ENCODE assay signal across 17 cellular contexts in the genomic region with DNA sequence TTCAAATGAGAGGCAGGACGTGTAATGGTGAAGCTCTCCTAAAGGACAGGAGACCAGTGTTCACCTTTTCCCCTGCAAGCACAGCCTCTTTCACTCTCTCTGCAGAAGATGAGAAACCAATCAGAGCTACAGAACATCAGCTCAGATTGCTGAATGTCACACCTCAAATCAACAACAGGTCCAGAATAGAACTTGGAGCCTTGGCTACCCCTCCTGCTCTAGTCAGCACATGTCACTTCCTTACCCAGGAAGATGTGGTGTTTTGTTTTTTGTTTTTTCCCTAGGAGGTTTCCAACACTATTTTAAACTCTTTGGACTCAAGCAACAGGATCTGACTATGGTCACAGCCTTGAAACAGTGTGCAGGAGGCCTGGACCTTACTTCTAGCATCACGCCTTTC. TPM values are rescaled to one million over a fixed set of nuclear protein-coding genes. Genes with fewer than 3 reads are reported as not detected.
A peak's percentile ranks its signal among the peaks of the same experiment; 100 is the strongest.
DNase-seq lines count a peak whose midpoint lies in the region; ATAC-seq lines count a peak whose summit lies in the region.
"Had no signal": no experiment of that assay in that cellular context is flagged by ENCODE, and none has a peak within 500 bp of the region (broad histone marks: within the 10 kb centered on the region; RNA-seq: fewer than 3 reads in every experiment).

No MANE protein-coding gene starts in this region.

- H3K36me3 ChIP-seq in skeletal muscle tissue (ENCODE audit: control insufficient read depth in 3 of 3, insufficient read depth in 3 of 3, low read length in 3 of 3) = peaks cover 0 to 8% (median 6%) of the 10 kb centered on the region in 3 donors
- H3K36me3 ChIP-seq: neural progenitor cell had no signal

- CTCF ChIA-PET in T-cell (lab: Charles Lee) = interaction anchor here in 1 of 2 donors (0.6 kb wide), 1 partner anchor 163 kb away, joined by 3 read pairs; no protein-coding TSS in a partner anchor

- DNase-seq in T-cell (no peak), left ventricle myocardium superior (no peak), GM19240 (ENCODE audit: insufficient read length, low spot score) (no peak), left lobe of liver (ENCODE audit: low spot score) (no peak)
- no peak for DNase-seq in activated T-helper 1 cell treated with anti-CD3 and anti-CD28 coated beads, Interleukin-12 subunit alpha, Interleukin-12 subunit beta, Interleukin-2, Interleukin-4 antibody, amounts not matched to agents 30 ng/mL and 10 ng/mL and 1 ng/mL, durations not matched to agents 14 hours and 24 hours and 36 hours (ENCODE audit: low spot score)
- DNase-seq: activated T-cell treated with anti-CD3 and anti-CD28 coated beads, Interleukin-2, amount 50 U/mL, for 48 hours; GM23248; MG63; NCI-H1930; NCI-H748 treated with DMSO at 0.1 percent for 48 hours; sigmoid colon; stimulated activated naive B cell treated with anti-CD40 and anti-IgM and Interleukin-4, amounts not matched to agents 10 μg/mL and 1 μg/mL and 100 μg/mL, for 72 hours had no signal

- peak overlapping the region; percentile 59 to 63 for H3K27ac Mint-ChIP-seq in T-cell
- peak overlapping the region; percentile 42 for H3K27ac Mint-ChIP-seq in activated T-helper 1 cell treated with anti-CD3 and anti-CD28 coated beads, Interleukin-12 subunit alpha, Interleukin-12 subunit beta, Interleukin-2, Interleukin-4 antibody, amounts not matched to agents 30 ng/mL and 10 ng/mL and 1 ng/mL, durations not matched to agents 14 hours and 24 hours and 36 hours
- H3K27ac Mint-ChIP-seq: neural progenitor cell had no signal

- no peaks in the 10 kb centered on the region for H3K27me3 ChIP-seq in skeletal muscle tissue (ENCODE audit: control insufficient read depth in 3 of 3, insufficient read depth in 3 of 3, low read length in 3 of 3)
- H3K27me3 ChIP-seq: BLaER1, MG63, neural progenitor cell, sigmoid colon had no signal

- peaks cover 47% of the 10 kb centered on the region for H3K36me3 Mint-ChIP-seq in T-cell
- peaks cover 44% of the 10 kb centered on the region for H3K36me3 Mint-ChIP-seq in activated T-helper 1 cell treated with anti-CD3 and anti-CD28 coated beads, Interleukin-12 subunit alpha, Interleukin-12 subunit beta, Interleukin-2, Interleukin-4 antibody, amounts not matched to agents 30 ng/mL and 10 ng/mL and 1 ng/mL, durations not matched to agents 14 hours and 24 hours and 36 hours (ENCODE audit: low read depth)

- no peaks in the 10 kb centered on the region for H3K27me3 Mint-ChIP-seq in T-cell
- H3K27me3 Mint-ChIP-seq in activated T-helper 1 cell treated with anti-CD3 and anti-CD28 coated beads, Interleukin-12 subunit alpha, Interleukin-12 subunit beta, Interleukin-2, Interleukin-4 antibody, amounts not matched to agents 30 ng/mL and 10 ng/mL and 1 ng/mL, durations not matched to agents 14 hours and 24 hours and 36 hours (ENCODE audit: insufficient read depth) = no peaks in the 10 kb centered on the region
- H3K27me3 Mint-ChIP-seq: stimulated activated naive B cell treated with anti-CD40 and anti-IgM and Interleukin-4, amounts not matched to agents 10 μg/mL and 1 μg/mL and 100 μg/mL, for 72 hours had no signal

- peak overlapping the region; percentile 68 for H3K27ac ChIP-seq in skeletal muscle tissue (ENCODE audit: low read depth, low read length)
- H3K27ac ChIP-seq: BLaER1, GM23248, neural progenitor cell had no signal

- peaks cover 25 to 50% (median 32%) of the 10 kb centered on the region in 3 donors for H3K4me1 Mint-ChIP-seq in T-cell
- H3K4me1 Mint-ChIP-seq in activated T-helper 1 cell treated with anti-CD3 and anti-CD28 coated beads, Interleukin-12 subunit alpha, Interleukin-12 subunit beta, Interleukin-2, Interleukin-4 antibody, amounts not matched to agents 30 ng/mL and 10 ng/mL and 1 ng/mL, durations not matched to agents 14 hours and 24 hours and 36 hours (ENCODE audit: low read depth) = peaks cover 79% of the 10 kb centered on the region
- H3K4me1 Mint-ChIP-seq: neural progenitor cell had no signal

- no peaks in the 10 kb centered on the region for H3K9me3 ChIP-seq in skeletal muscle tissue (ENCODE audit: control insufficient read depth in 3 of 3, low read length in 3 of 3)
- H3K9me3 ChIP-seq: BLaER1, MG63, sigmoid colon had no signal

- intact Hi-C loops in activated T-helper 1 cell treated with anti-CD3 and anti-CD28 coated beads, Interleukin-12 subunit alpha, Interleukin-12 subunit beta, Interleukin-2, Interleukin-4 antibody, amounts not matched to agents 30 ng/mL and 10 ng/mL and 1 ng/mL, durations not matched to agents 14 hours and 24 hours and 36 hours (cut with micrococcal nuclease) = no loop called here
- intact Hi-C loops in left ventricle myocardium superior (cut with micrococcal nuclease) = no loop called here

- no peak for ATAC-seq in T-cell (replicated peaks in 1 of 4)
- ATAC-seq in left ventricle myocardium superior = peak; percentile 88
- no peak for ATAC-seq in esophagus mucosa
- ATAC-seq in HG03097 (IDR thresholded peaks at IDR 0.05; ENCODE audit: low FRiP score, unreplicated experiment) = no peak
- ATAC-seq in left lobe of liver = no peak
- ATAC-seq: stimulated activated naive B cell treated with anti-CD40 and anti-IgM and Interleukin-4, amounts not matched to agents 10 μg/mL and 1 μg/mL and 100 μg/mL, for 72 hours had no signal

- H3K9me3 Mint-ChIP-seq in T-cell = no peaks in the 10 kb centered on the region
- no peaks in the 10 kb centered on the region for H3K9me3 Mint-ChIP-seq in activated T-helper 1 cell treated with anti-CD3 and anti-CD28 coated beads, Interleukin-12 subunit alpha, Interleukin-12 subunit beta, Interleukin-2, Interleukin-4 antibody, amounts not matched to agents 30 ng/mL and 10 ng/mL and 1 ng/mL, durations not matched to agents 14 hours and 24 hours and 36 hours
- H3K9me3 Mint-ChIP-seq: neural progenitor cell; stimulated activated naive B cell treated with anti-CD40 and anti-IgM and Interleukin-4, amounts not matched to agents 10 μg/mL and 1 μg/mL and 100 μg/mL, for 72 hours had no signal

- no peak overlapping the region for H3K4me3 ChIP-seq in skeletal muscle tissue (ENCODE audit: low read length in 3 of 3)
- H3K4me3 ChIP-seq: BLaER1, GM23248, MG63, neural progenitor cell, sigmoid colon had no signal

- peaks cover 17 to 33% (median 21%) of the 10 kb centered on the region in 3 donors for H3K4me1 ChIP-seq in skeletal muscle tissue (ENCODE audit: control insufficient read depth in 3 of 3, insufficient read depth in 3 of 3, low read length in 3 of 3)
- H3K4me1 ChIP-seq: BLaER1, neural progenitor cell, sigmoid colon had no signal

- H3K4me3 Mint-ChIP-seq in T-cell = no peak overlapping the region
- H3K4me3 Mint-ChIP-seq in activated T-helper 1 cell treated with anti-CD3 and anti-CD28 coated beads, Interleukin-12 subunit alpha, Interleukin-12 subunit beta, Interleukin-2, Interleukin-4 antibody, amounts not matched to agents 30 ng/mL and 10 ng/mL and 1 ng/mL, durations not matched to agents 14 hours and 24 hours and 36 hours = peak overlapping the region; percentile 54
- H3K4me3 Mint-ChIP-seq: neural progenitor cell; stimulated activated naive B cell treated with anti-CD40 and anti-IgM and Interleukin-4, amounts not matched to agents 10 μg/mL and 1 μg/mL and 100 μg/mL, for 72 hours had no signal

- peak overlapping the region in 1 of 3 donors; percentile 3 for H3K9ac ChIP-seq in skeletal muscle tissue (ENCODE audit: low read depth in 1 of 3, low read length in 3 of 3)
- H3K9ac ChIP-seq: BLaER1, GM23248, neural progenitor cell had no signal

- POLR2A ChIA-PET in T-cell (lab: Charles Lee) = interaction anchor here in 1 of 2 donors (0.6 kb wide), 2 partner anchors 11 to 97 kb away, joined by 3 read pairs; no protein-coding TSS in a partner anchor

RNA-seq across cellular contexts. Expression of a gene that starts 41.3 kb away (rescaled TPM):
- total RNA-seq in T-cell (100 to 1,000 TPM; 303 to 431 (median 386) TPM), left ventricle myocardium superior (211 TPM), skeletal muscle tissue (45.4 TPM), esophagus mucosa (214 TPM), left lobe of liver (161 TPM)
- total RNA-seq in activated T-helper 1 cell treated with anti-CD3 and anti-CD28 coated beads, Interleukin-12 subunit alpha, Interleukin-12 subunit beta, Interleukin-2, Interleukin-4 antibody, amounts not matched to agents 30 ng/mL and 10 ng/mL and 1 ng/mL, durations not matched to agents 14 hours and 24 hours and 36 hours = 426 and 427 TPM in 2 replicates
